In the genomic region with DNA sequence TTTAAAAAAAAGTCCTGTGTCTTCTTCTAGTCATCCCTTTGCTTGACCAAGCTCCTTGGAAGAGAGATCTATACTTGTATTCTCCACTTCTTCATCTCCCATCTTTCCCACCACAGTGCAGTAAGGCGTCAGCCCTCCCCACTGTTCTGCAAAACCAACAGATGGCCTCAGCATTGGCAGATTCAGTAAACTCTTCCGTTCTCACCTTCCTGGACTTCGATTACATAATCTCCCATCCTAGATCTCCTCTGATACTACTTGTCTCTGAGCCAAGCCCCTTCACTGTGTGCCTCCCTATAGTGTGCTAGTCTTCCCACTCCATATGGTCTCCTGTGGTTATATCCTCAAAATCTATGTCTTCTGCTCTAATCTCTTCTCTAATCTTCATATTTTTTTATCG, we compare ENCODE assay signal across 25 cellular contexts. TPM values are rescaled to one million over a fixed set of nuclear protein-coding genes. Genes with fewer than 3 reads are reported as not detected.
DNase-seq lines count a peak whose midpoint lies in the region; ATAC-seq and TF ChIP-seq lines count a peak whose summit lies in the region.
"Had no signal": no experiment of that assay in that cellular context is flagged by ENCODE, and none has a peak within 500 bp of the region (broad histone marks: within the 10 kb centered on the region; RNA-seq: fewer than 3 reads in every experiment).

No MANE protein-coding gene starts in this region.

- no peak for DNase-seq in CD4-positive, alpha-beta memory T cell
- peak; percentile 68 to 92 for DNase-seq in NCI-H524 (lab: John Stamatoyannopoulos, UW)
- peak in 1 of 61 donors; percentile 47 for DNase-seq in caudate nucleus (lab: John Stamatoyannopoulos, UW)
- no peak for DNase-seq in activated CD4-positive, alpha-beta T cell treated with anti-CD3 and anti-CD28 coated beads for 48 hours
- DNase-seq: activated CD4-positive, alpha-beta T cell treated with anti-CD3 and anti-CD28 coated beads, Interleukin-2, amount 10 ng/mL, durations not matched to agents 24 days and 14 days; activated CD8-positive, alpha-beta memory T cell treated with anti-CD3 and anti-CD28 coated beads, Interleukin-2, amount 10 ng/mL, durations not matched to agents 7 days and 5 days; activated T-cell treated with anti-CD3 and anti-CD28 coated beads, Interleukin-2, amount 50 U/mL, for 72 hours; DMS79; effector memory CD4-positive, alpha-beta T cell; erythroblast; foreskin keratinocyte; KG1; mucosa of descending colon; NCI-H1417 treated with DMSO at 0.1 percent for 48 hours; NCI-H2107; SK-N-SH; stimulated activated CD8-positive, alpha-beta memory T cell treated with anti-CD3 and anti-CD28 coated beads, Interleukin-4, amount 100 ng/mL, for 48 hours; upper lobe of right lung had no signal

- peaks cover 11 to 20% (median 16%) of the 10 kb centered on the region in 4 donors for H3K4me1 Mint-ChIP-seq in CD4-positive, alpha-beta memory T cell
- H3K4me1 Mint-ChIP-seq in nephron = peaks cover 30% of the 10 kb centered on the region

- H3K4me3 ChIP-seq in CD4-positive, alpha-beta memory T cell (ENCODE audit: low read length in 2 of 2) = no peak overlapping the region
- H3K4me3 ChIP-seq: mucosa of descending colon, upper lobe of right lung had no signal

- H3K36me3 Mint-ChIP-seq in CD4-positive, alpha-beta memory T cell = peaks cover 0 to 4% of the 10 kb centered on the region in 2 donors
- no peaks in the 10 kb centered on the region for H3K36me3 Mint-ChIP-seq in nephron (ENCODE audit: low read depth)

- intact Hi-C loops in CD4-positive, alpha-beta memory T cell (cut with micrococcal nuclease) = no loop called here

- no peak overlapping the region for H3K27ac ChIP-seq in CD4-positive, alpha-beta memory T cell (ENCODE audit: low read depth, low read length)
- peak overlapping the region; percentile 2 for H3K27ac ChIP-seq in caudate nucleus (ENCODE audit: low read depth, low read length)
- H3K27ac ChIP-seq: foreskin keratinocyte, upper lobe of right lung had no signal

- no peak for TF ChIP-seq CTCF in nephron (IDR thresholded peaks at IDR 0.05; ENCODE audit: unreplicated experiment in 3 of 3)

- H3K27me3 Mint-ChIP-seq in CD4-positive, alpha-beta memory T cell = peaks cover 39 to 47% of the 10 kb centered on the region in 2 donors
- peaks cover 37% of the 10 kb centered on the region for H3K27me3 Mint-ChIP-seq in nephron (ENCODE audit: low read depth)

- H3K9me3 ChIP-seq in CD4-positive, alpha-beta memory T cell (ENCODE audit: control insufficient read depth in 1 of 2, low read length in 2 of 2) = no peaks in the 10 kb centered on the region
- H3K9me3 ChIP-seq: mucosa of descending colon, SK-N-SH, upper lobe of right lung had no signal

- ATAC-seq in GM18868 (IDR thresholded peaks at IDR 0.05; ENCODE audit: unreplicated experiment) (no peak), HG03159 (IDR thresholded peaks at IDR 0.05; ENCODE audit: unreplicated experiment) (no peak), HG02623 (IDR thresholded peaks at IDR 0.05; ENCODE audit: unreplicated experiment) (no peak)
- ATAC-seq: activated CD8-positive, alpha-beta memory T cell treated with anti-CD3 and anti-CD28 coated beads, Interleukin-2, amount 10 ng/mL, durations not matched to agents 7 days and 5 days; activated naive CD4-positive, alpha-beta T cell treated with anti-CD3 and anti-CD28 coated beads, Interleukin-2, amount 50 U/mL, for 72 hours; activated T-cell treated with anti-CD3 and anti-CD28 coated beads, Interleukin-2, amount 50 U/mL, for 72 hours; foreskin keratinocyte; mucosa of descending colon; upper lobe of right lung had no signal

- POLR2A ChIA-PET in CD4-positive, alpha-beta memory T cell (lab: Charles Lee; ENCODE audit: partially characterized antibody) = no interaction called here

- H3K36me3 ChIP-seq in CD4-positive, alpha-beta memory T cell (ENCODE audit: insufficient read depth, low read length) = no peaks in the 10 kb centered on the region
- H3K36me3 ChIP-seq: upper lobe of right lung had no signal

- H3K4me3 Mint-ChIP-seq in CD4-positive, alpha-beta memory T cell = peak overlapping the region in 5 of 8 donors; percentile 2 to 74 (median 21)
- H3K4me3 Mint-ChIP-seq in nephron = peak overlapping the region; percentile 61 to 66 (median 62)
- H3K4me3 Mint-ChIP-seq: activated CD8-positive, alpha-beta memory T cell treated with anti-CD3 and anti-CD28 coated beads, Interleukin-2, amount 10 ng/mL, durations not matched to agents 7 days and 5 days had no signal

- CTCF ChIA-PET in CD4-positive, alpha-beta memory T cell (lab: Charles Lee; ENCODE audit: partially characterized antibody) = interaction anchor here (0.8 to 1.5 kb wide), 2 partner anchors 12 to 384 kb away, joined by 3 to 4 read pairs; partner anchors contain the start of gene TSEN15

- peaks cover 18% of the 10 kb centered on the region for H3K4me1 ChIP-seq in CD4-positive, alpha-beta memory T cell (ENCODE audit: insufficient read depth, low read length)
- H3K4me1 ChIP-seq: foreskin keratinocyte, upper lobe of right lung had no signal

- H3K27ac Mint-ChIP-seq in CD4-positive, alpha-beta memory T cell = no peak overlapping the region
- peak overlapping the region in 2 of 3 experiments; percentile 20 to 74 for H3K27ac Mint-ChIP-seq in nephron
- H3K27ac Mint-ChIP-seq: activated CD4-positive, alpha-beta T cell treated with anti-CD3 and anti-CD28 coated beads, Interleukin-2, amount 10 ng/mL, durations not matched to agents 24 days and 14 days; activated CD8-positive, alpha-beta memory T cell treated with anti-CD3 and anti-CD28 coated beads, Interleukin-2, amount 10 ng/mL, durations not matched to agents 7 days and 5 days; activated naive CD4-positive, alpha-beta T cell treated with anti-CD3 and anti-CD28 coated beads, Interleukin-2, amount 50 U/mL, for 72 hours; activated T-cell treated with anti-CD3 and anti-CD28 coated beads, Interleukin-2, amount 50 U/mL, for 72 hours; T-helper 2 cell treated with Interferon-gamma antibody and Interleukin-4, amounts not matched to agents 5 μg/mL and 100 μg/mL, for 36 hours had no signal

- no peaks in the 10 kb centered on the region for H3K9me3 Mint-ChIP-seq in CD4-positive, alpha-beta memory T cell
- H3K9me3 Mint-ChIP-seq in nephron = no peaks in the 10 kb centered on the region
- H3K9me3 Mint-ChIP-seq: activated naive CD4-positive, alpha-beta T cell treated with anti-CD3 and anti-CD28 coated beads, Interleukin-2, amount 50 U/mL, for 72 hours; activated T-cell treated with anti-CD3 and anti-CD28 coated beads, Interleukin-2, amount 50 U/mL, for 72 hours; T-helper 2 cell treated with Interferon-gamma antibody and Interleukin-4, amounts not matched to agents 5 μg/mL and 100 μg/mL, for 36 hours had no signal

- H3K27me3 ChIP-seq in CD4-positive, alpha-beta memory T cell (ENCODE audit: insufficient read depth, low read length) = peaks cover 10% of the 10 kb centered on the region

RNA-seq across cellular contexts. Expression of gene COLGALT2, which starts 1.6 kb away (rescaled TPM):
- 1 to 10 TPM in 1 of 2 experiments, under 1 TPM in 1; 0.84 to 1.2 TPM for total RNA-seq in CD4-positive, alpha-beta memory T cell
- under 1 TPM; 0.09 to 0.15 TPM for polyA plus RNA-seq in CD4-positive, alpha-beta memory T cell
- total RNA-seq: HT-29 had no signal

RNA-seq across cellular contexts. Expression of gene TSEN15, which starts 12.4 kb away (rescaled TPM):
- total RNA-seq in CD4-positive, alpha-beta memory T cell = 10 to 100 TPM; 34.0 to 42.2 TPM
- 10 to 100 TPM; 53.3 to 74.7 TPM for polyA plus RNA-seq in CD4-positive, alpha-beta memory T cell

Comparison
In these comparisons a context has a peak if more than half of its experiments do, and no peak if none do; other contexts are left out.
1. DNase-seq: peak in NCI-H524 (2 of 2); none in CD4-positive, alpha-beta memory T cell (0 of 5) and activated CD4-positive, alpha-beta T cell treated with anti-CD3 and anti-CD28 coated beads for 48 hours (single experiment).
2. H3K27ac Mint-ChIP-seq: peak in nephron (2 of 3); none in CD4-positive, alpha-beta memory T cell (0 of 7).